7 cellular contexts compared by ENCODE assay signal in the genomic region with DNA sequence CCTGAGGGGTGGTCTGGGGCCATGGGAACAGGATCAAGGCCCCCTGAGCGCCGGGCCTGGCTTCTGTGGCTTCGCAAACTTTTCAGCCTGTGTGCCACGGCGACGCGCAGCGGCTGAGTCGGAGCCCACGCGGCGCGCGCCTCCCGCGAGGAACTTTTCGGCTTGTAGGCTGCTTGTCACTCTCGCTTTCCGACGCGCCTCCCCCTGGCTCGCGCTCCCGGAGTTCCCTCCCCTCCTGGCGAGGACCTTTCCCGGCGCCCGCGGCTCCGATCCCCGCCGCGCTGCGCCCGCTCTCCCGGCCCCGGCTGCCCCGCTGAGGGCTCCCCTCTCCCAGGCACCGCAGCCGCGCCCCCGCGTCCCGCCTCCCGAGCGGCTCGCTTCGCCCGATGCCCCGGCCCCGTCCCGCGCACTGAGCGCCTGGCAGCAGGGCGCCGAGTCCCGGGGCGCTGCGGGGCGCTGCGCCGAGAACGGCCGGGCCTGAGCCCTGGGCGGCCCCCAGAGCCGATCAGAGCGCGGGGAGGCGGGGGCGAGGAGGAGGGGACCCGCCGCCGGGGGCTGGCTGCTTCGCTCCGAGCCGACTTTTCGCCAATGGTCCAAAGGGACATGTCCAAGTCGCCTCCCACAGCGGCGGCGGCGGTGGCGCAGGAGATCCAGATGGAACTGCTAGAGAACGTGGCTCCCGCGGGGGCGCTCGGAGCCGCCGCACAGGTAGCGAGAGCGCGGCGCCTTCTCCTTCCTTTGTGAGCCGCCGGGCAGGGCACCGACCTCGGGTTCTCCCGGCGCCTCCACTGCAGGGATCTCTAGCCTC. TPM values are rescaled to one million over a fixed set of nuclear protein-coding genes. Genes with fewer than 3 reads are reported as not detected.
DNase-seq lines count a peak whose midpoint lies in the region; ATAC-seq and TF ChIP-seq lines count a peak whose summit lies in the region.

A gene (plus strand): TSS at position 276 of the 808 bp plus-strand sequence.

- H3K27me3 ChIP-seq in GM23248 (replicated peaks; ENCODE audit: insufficient read depth): peaks cover 18% of the 10 kb centered on the region
- peaks cover 50% of the 10 kb centered on the region for H3K27me3 ChIP-seq in SJSA1 (replicated peaks)
- H3K27me3 ChIP-seq in CD4-positive, alpha-beta memory T cell (ENCODE audit: insufficient read depth, low read length): no peaks in the 10 kb centered on the region

- H3K9me2 ChIP-seq in GM23248 (ENCODE audit: insufficient read depth): no peaks in the 10 kb centered on the region

- H3K4me1 ChIP-seq in GM23248 (ENCODE audit: insufficient read depth) (no peaks in the 10 kb centered on the region), SJSA1 (replicated peaks) (peaks cover 9% of the 10 kb centered on the region)
- H3K4me1 ChIP-seq in CD4-positive, alpha-beta memory T cell (ENCODE audit: insufficient read depth, low read length): no peaks in the 10 kb centered on the region

- H3K4me3 ChIP-seq in GM23248 (peak within 1 kb of the TSS; percentile 73), SJSA1 (peak within 1 kb of the TSS; percentile 20), fibroblast of villous mesenchyme (ENCODE audit: low read depth, low read length) (peak within 1 kb of the TSS; percentile 36)
- no peak within 1 kb of the TSS for H3K4me3 ChIP-seq in CD4-positive, alpha-beta memory T cell (ENCODE audit: low read length in 2 of 2)

- WGBS in GM23248 (ENCODE audit: low coverage in 1 of 2, low lambda C conversion rate in 2 of 2, missing lambda C conversion rate in 2 of 2), 2 experiments: 0 to 1% methylated on average over 34 to 100 of the region's 100 CpGs

- H3K9ac ChIP-seq in GM23248: peak within 1 kb of the TSS; percentile 32

- H3K9me3 Mint-ChIP-seq in nephron progenitor cell: no peaks in the 10 kb centered on the region
- H3K9me3 Mint-ChIP-seq in CD4-positive, alpha-beta memory T cell: peaks cover 0 to 2% (median 0%) of the 10 kb centered on the region in 8 donors

- H3F3A ChIP-seq in GM23248 (ENCODE audit: insufficient read depth): peaks cover 5% of the 10 kb centered on the region; the same call in 1 of the 2 replicates

- intact Hi-C loops in CD4-positive, alpha-beta memory T cell (cut with micrococcal nuclease): no loop called here

- H3K27ac ChIP-seq in GM23248: no peak within 1 kb of the TSS
- no peak within 1 kb of the TSS for H3K27ac ChIP-seq in SJSA1
- H3K27ac ChIP-seq in CD4-positive, alpha-beta memory T cell (ENCODE audit: low read depth, low read length): no peak within 1 kb of the TSS

- TF ChIP-seq CTCF in fibroblast of villous mesenchyme (IDR thresholded peaks at IDR 0.05; ENCODE audit: insufficient read depth, low read depth, low read length): no peak
- TF ChIP-seq CTCF in nephron progenitor cell (IDR thresholded peaks at IDR 0.05): no peak

- H3K79me2 ChIP-seq in GM23248 (ENCODE audit: insufficient read depth): no peaks in the 10 kb centered on the region

- ATAC-seq in HG03196 (IDR thresholded peaks at IDR 0.05; ENCODE audit: unreplicated experiment): no peak
- ATAC-seq in GM19467 (IDR thresholded peaks at IDR 0.05; ENCODE audit: unreplicated experiment): no peak

- H3K9me3 ChIP-seq in GM23248 (ENCODE audit: low read depth) (no peaks in the 10 kb centered on the region), SJSA1 (replicated peaks) (no peaks in the 10 kb centered on the region)
- H3K9me3 ChIP-seq in CD4-positive, alpha-beta memory T cell (ENCODE audit: control insufficient read depth in 1 of 2, low read length in 2 of 2): no peaks in the 10 kb centered on the region

- POLR2A ChIA-PET in CD4-positive, alpha-beta memory T cell (lab: Charles Lee; ENCODE audit: partially characterized antibody): no interaction called here

- peak within 1 kb of the TSS; percentile 71 for H2AFZ ChIP-seq in GM23248

- H3K27ac Mint-ChIP-seq in nephron progenitor cell: peak within 1 kb of the TSS; percentile 48
- H3K27ac Mint-ChIP-seq in CD4-positive, alpha-beta memory T cell: no peak within 1 kb of the TSS

- H3K36me3 ChIP-seq in GM23248 (ENCODE audit: low read depth): no peaks in the 10 kb centered on the region
- no peaks in the 10 kb centered on the region for H3K36me3 ChIP-seq in SJSA1
- H3K36me3 ChIP-seq in CD4-positive, alpha-beta memory T cell (ENCODE audit: insufficient read depth, low read length): no peaks in the 10 kb centered on the region

- H3K4me3 Mint-ChIP-seq in nephron progenitor cell: peak within 1 kb of the TSS; percentile 87
- peak within 1 kb of the TSS in 2 of 8 donors; percentile 31 to 49 for H3K4me3 Mint-ChIP-seq in CD4-positive, alpha-beta memory T cell

- H4K20me1 ChIP-seq in GM23248 (ENCODE audit: insufficient read depth): no peaks in the 10 kb centered on the region

- in situ Hi-C loops in GM23248 (cut with MboI): no loop called here

- H3K4me2 ChIP-seq in GM23248 (ENCODE audit: unreplicated experiment): peak within 1 kb of the TSS; percentile 77

- H3K36me3 Mint-ChIP-seq in nephron progenitor cell (ENCODE audit: low read depth): no peaks in the 10 kb centered on the region
- no peaks in the 10 kb centered on the region for H3K36me3 Mint-ChIP-seq in CD4-positive, alpha-beta memory T cell

- CTCF ChIA-PET in CD4-positive, alpha-beta memory T cell (lab: Charles Lee; ENCODE audit: partially characterized antibody): no interaction called here

- peaks cover 33% of the 10 kb centered on the region for H3K27me3 Mint-ChIP-seq in nephron progenitor cell (ENCODE audit: low read depth, poor library complexity)
- H3K27me3 Mint-ChIP-seq in CD4-positive, alpha-beta memory T cell: peaks cover 16 to 19% of the 10 kb centered on the region in 2 donors

- H3K4me1 Mint-ChIP-seq in nephron progenitor cell: peaks cover 30% of the 10 kb centered on the region
- peaks cover 0 to 9% (median under 1%) of the 10 kb centered on the region in 4 donors for H3K4me1 Mint-ChIP-seq in CD4-positive, alpha-beta memory T cell

- peak; percentile 65 for DNase-seq in GM23248
- no peak for DNase-seq in SJSA1 (ENCODE audit: low read depth in 1 of 2, low spot score in 2 of 2)
- DNase-seq in fibroblast of villous mesenchyme (ENCODE audit: low read depth): peak; percentile 16
- DNase-seq in nephron progenitor cell: peak; percentile 79
- DNase-seq in CD4-positive, alpha-beta memory T cell: no peak

RNA-seq across cellular contexts. Expression of the gene that starts here (rescaled TPM):
- 0.32 and 3.7 TPM in 2 replicates for total RNA-seq in GM23248 (2014; rRNA removed; shearing (Covaris generic))
- 0.23 and 0.31 TPM in 2 replicates for polyA plus RNA-seq in GM23248 (2016; fragmentation: Nextera tagmentation; extraction: Ambion mirVana)
- not detected in 2 replicates for total RNA-seq in SJSA1 (2014; rRNA removed; shearing (Covaris generic))
- total RNA-seq in fibroblast of villous mesenchyme: under 0.01 and 1.3 TPM in 2 replicates
- total RNA-seq in CD4-positive, alpha-beta memory T cell: not detected
- under 1 TPM; 0.36 to 0.81 TPM for polyA plus RNA-seq in CD4-positive, alpha-beta memory T cell

Comparison
In these comparisons a context has a peak if more than half of its experiments do, and no peak if none do; other contexts are left out.
1. DNase-seq: peak in GM23248 (single experiment), fibroblast of villous mesenchyme (single experiment) and nephron progenitor cell (single experiment); none in SJSA1 (0 of 2) and CD4-positive, alpha-beta memory T cell (0 of 5).
2. H3K4me3 ChIP-seq: peak in GM23248 (single experiment), SJSA1 (single experiment) and fibroblast of villous mesenchyme (single experiment); none in CD4-positive, alpha-beta memory T cell (0 of 2).